2 cellular contexts compared by ENCODE assay signal in the genomic region with DNA sequence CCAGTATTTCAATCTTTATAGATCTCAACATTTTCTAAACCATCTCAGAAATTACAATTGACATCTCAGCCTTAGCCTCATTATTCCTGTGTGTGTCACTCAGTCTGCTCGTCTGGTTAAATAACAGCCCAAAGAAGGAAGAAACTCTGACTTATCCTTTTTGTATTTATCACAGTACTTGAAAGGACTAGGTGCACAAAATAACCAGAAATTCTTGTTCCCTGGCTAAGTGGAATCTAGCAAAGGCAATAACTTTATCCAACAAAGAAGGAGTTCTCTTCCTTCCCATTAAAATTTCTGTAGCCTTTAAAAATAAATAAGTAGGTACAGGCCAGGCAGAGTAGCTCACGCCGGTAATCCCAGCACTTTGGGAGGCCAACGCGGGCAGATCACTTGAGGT.
TF ChIP-seq lines count a peak whose summit lies in the region.

No MANE protein-coding gene starts in this region.

TF ChIP-seq in SK-N-SH, 30 proteins besides CTCF, POLR2A, EP300 and RAD21 (continued from another document):
- TF ChIP-seq, protein P1, sequence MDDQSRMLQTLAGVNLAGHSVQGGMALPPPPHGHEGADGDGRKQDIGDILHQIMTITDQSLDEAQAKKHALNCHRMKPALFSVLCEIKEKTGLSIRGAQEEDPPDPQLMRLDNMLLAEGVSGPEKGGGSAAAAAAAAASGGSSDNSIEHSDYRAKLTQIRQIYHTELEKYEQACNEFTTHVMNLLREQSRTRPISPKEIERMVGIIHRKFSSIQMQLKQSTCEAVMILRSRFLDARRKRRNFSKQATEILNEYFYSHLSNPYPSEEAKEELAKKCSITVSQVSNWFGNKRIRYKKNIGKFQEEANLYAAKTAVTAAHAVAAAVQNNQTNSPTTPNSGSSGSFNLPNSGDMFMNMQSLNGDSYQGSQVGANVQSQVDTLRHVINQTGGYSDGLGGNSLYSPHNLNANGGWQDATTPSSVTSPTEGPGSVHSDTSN (IDR thresholded peaks at IDR 0.05): no peak
- TF ChIP-seq, protein P2, sequence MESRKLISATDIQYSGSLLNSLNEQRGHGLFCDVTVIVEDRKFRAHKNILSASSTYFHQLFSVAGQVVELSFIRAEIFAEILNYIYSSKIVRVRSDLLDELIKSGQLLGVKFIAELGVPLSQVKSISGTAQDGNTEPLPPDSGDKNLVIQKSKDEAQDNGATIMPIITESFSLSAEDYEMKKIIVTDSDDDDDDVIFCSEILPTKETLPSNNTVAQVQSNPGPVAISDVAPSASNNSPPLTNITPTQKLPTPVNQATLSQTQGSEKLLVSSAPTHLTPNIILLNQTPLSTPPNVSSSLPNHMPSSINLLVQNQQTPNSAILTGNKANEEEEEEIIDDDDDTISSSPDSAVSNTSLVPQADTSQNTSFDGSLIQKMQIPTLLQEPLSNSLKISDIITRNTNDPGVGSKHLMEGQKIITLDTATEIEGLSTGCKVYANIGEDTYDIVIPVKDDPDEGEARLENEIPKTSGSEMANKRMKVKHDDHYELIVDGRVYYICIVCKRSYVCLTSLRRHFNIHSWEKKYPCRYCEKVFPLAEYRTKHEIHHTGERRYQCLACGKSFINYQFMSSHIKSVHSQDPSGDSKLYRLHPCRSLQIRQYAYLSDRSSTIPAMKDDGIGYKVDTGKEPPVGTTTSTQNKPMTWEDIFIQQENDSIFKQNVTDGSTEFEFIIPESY (IDR thresholded peaks at IDR 0.05; ENCODE audit: borderline replicate concordance, low read depth): no peak
TF ChIP-seq in SK-N-SH: peak in this region for 0.

TF ChIP-seq in SK-N-SH treated with all-trans-retinoic acid at 6 μM for 48 hours, 23 proteins besides CTCF, POLR2A, EP300 and RAD21 (continued from another document):
- no peak for TF ChIP-seq TOX (CRISPR knock-in tag; IDR thresholded peaks at IDR 0.05; ENCODE audit: borderline replicate concordance)
- TF ChIP-seq, protein P3, sequence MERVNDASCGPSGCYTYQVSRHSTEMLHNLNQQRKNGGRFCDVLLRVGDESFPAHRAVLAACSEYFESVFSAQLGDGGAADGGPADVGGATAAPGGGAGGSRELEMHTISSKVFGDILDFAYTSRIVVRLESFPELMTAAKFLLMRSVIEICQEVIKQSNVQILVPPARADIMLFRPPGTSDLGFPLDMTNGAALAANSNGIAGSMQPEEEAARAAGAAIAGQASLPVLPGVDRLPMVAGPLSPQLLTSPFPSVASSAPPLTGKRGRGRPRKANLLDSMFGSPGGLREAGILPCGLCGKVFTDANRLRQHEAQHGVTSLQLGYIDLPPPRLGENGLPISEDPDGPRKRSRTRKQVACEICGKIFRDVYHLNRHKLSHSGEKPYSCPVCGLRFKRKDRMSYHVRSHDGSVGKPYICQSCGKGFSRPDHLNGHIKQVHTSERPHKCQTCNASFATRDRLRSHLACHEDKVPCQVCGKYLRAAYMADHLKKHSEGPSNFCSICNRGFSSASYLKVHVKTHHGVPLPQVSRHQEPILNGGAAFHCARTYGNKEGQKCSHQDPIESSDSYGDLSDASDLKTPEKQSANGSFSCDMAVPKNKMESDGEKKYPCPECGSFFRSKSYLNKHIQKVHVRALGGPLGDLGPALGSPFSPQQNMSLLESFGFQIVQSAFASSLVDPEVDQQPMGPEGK (CRISPR knock-in tag; IDR thresholded peaks at IDR 0.05; ENCODE audit: borderline replicate concordance): no peak
- TF ChIP-seq ZC3H10 (CRISPR knock-in tag; IDR thresholded peaks at IDR 0.05): no peak
- no peak for TF ChIP-seq ISL1 (CRISPR knock-in tag; IDR thresholded peaks at IDR 0.05)
- TF ChIP-seq ARNTL (CRISPR knock-in tag; IDR thresholded peaks at IDR 0.05; ENCODE audit: borderline replicate concordance, low read depth): no peak
- TF ChIP-seq RARB (CRISPR knock-in tag; IDR thresholded peaks at IDR 0.05): no peak
- no peak for TF ChIP-seq ZNF565 (CRISPR knock-in tag; conservative IDR thresholded peaks at IDR 0.05; ENCODE audit: low read depth)
- TF ChIP-seq GLIS3 (CRISPR knock-in tag; IDR thresholded peaks at IDR 0.05): no peak
- TF ChIP-seq, protein P4, sequence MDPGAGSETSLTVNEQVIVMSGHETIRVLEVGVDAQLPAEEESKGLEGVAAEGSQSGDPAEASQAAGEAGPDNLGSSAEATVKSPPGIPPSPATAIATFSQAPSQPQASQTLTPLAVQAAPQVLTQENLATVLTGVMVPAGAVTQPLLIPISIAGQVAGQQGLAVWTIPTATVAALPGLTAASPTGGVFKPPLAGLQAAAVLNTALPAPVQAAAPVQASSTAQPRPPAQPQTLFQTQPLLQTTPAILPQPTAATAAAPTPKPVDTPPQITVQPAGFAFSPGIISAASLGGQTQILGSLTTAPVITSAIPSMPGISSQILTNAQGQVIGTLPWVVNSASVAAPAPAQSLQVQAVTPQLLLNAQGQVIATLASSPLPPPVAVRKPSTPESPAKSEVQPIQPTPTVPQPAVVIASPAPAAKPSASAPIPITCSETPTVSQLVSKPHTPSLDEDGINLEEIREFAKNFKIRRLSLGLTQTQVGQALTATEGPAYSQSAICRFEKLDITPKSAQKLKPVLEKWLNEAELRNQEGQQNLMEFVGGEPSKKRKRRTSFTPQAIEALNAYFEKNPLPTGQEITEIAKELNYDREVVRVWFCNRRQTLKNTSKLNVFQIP (CRISPR knock-in tag; IDR thresholded peaks at IDR 0.05; ENCODE audit: borderline replicate concordance, low read depth): no peak
- TF ChIP-seq PPARA (CRISPR knock-in tag; IDR thresholded peaks at IDR 0.05; ENCODE audit: borderline replicate concordance): no peak
- TF ChIP-seq BACH2 (CRISPR knock-in tag; IDR thresholded peaks at IDR 0.05; ENCODE audit: borderline replicate concordance): no peak
- no peak for TF ChIP-seq ZNF70 (CRISPR knock-in tag; IDR thresholded peaks at IDR 0.05)
- no peak for TF ChIP-seq TCF4 (CRISPR knock-in tag; IDR thresholded peaks at IDR 0.05; ENCODE audit: borderline replicate concordance)
